In genomic region chr16:1510272-1510671, GRCh38 we compare ENCODE assay signal across 32 cellular contexts. TPM values are rescaled to one million over a fixed set of nuclear protein-coding genes. Genes with fewer than 3 reads are reported as not detected.
DNase-seq lines count a peak whose midpoint lies in the region; ATAC-seq and TF ChIP-seq lines count a peak whose summit lies in the region.
"Had no signal": no experiment of that assay in that cellular context is flagged by ENCODE, and none has a peak within 500 bp of the region (broad histone marks: within the 10 kb centered on the region; RNA-seq: fewer than 3 reads in every experiment).

No MANE protein-coding gene starts in this region.

- H3K27me3 ChIP-seq in heart left ventricle (no peaks in the 10 kb centered on the region), left ventricle myocardium inferior (ENCODE audit: low read depth) (no peaks in the 10 kb centered on the region), sigmoid colon (no peaks in the 10 kb centered on the region), uterus (no peaks in the 10 kb centered on the region), mesendoderm (ENCODE audit: insufficient read depth, low read length, poor library complexity) (no peaks in the 10 kb centered on the region)
- H3K27me3 ChIP-seq: suprapubic skin had no signal

- no peak overlapping the region for H2BK15ac ChIP-seq in mesendoderm (replicated peaks; ENCODE audit: low read depth)

- H3K79me2 ChIP-seq in mesendoderm (ENCODE audit: control insufficient read depth, insufficient read depth, low read length) = no peaks in the 10 kb centered on the region

- no peak overlapping the region for H3K18ac ChIP-seq in mesendoderm (ENCODE audit: low read length)

- H3K4me1 ChIP-seq in heart left ventricle (peaks cover 6 to 44% (median 24%) of the 10 kb centered on the region in 12 donors), left ventricle myocardium inferior (peaks cover 44% of the 10 kb centered on the region), sigmoid colon (peaks cover 0 to 7% (median 0%) of the 10 kb centered on the region in 4 donors), uterus (no peaks in the 10 kb centered on the region), mesendoderm (ENCODE audit: control insufficient read depth, low read depth, low read length) (no peaks in the 10 kb centered on the region)
- H3K4me1 ChIP-seq: suprapubic skin had no signal

- no peak overlapping the region for H3K4me3 ChIP-seq in heart left ventricle
- peak overlapping the region; percentile 46 for H3K4me3 ChIP-seq in left ventricle myocardium inferior
- no peak overlapping the region for H3K4me3 ChIP-seq in sigmoid colon
- no peak overlapping the region for H3K4me3 ChIP-seq in uterus
- no peak overlapping the region for H3K4me3 ChIP-seq in mesendoderm (ENCODE audit: low read length)
- H3K4me3 ChIP-seq: suprapubic skin had no signal

- H3K27ac ChIP-seq in heart left ventricle (peak overlapping the region; percentile 78 to 96 (median 86)), left ventricle myocardium inferior (replicated peaks) (peak overlapping the region; percentile 97), sigmoid colon (peak overlapping the region; percentile 23 to 68 (median 50)), uterus (peak overlapping the region; percentile 24 to 52), mesendoderm (ENCODE audit: low read depth, low read length) (no peak overlapping the region)
- H3K27ac ChIP-seq: suprapubic skin had no signal

- DNase-seq in heart left ventricle = no peak
- DNase-seq in cardiac septum (ENCODE audit: low spot score) = no peak
- no peak for DNase-seq in left ventricle myocardium inferior
- no peak for DNase-seq in sigmoid colon
- no peak for DNase-seq in uterus
- DNase-seq in mesendoderm = no peak
- no peak for DNase-seq in EL
- no peak for DNase-seq in hepatic stellate cell (ENCODE audit: low spot score)
- DNase-seq: activated CD4-positive, alpha-beta memory T cell treated with anti-CD3 and anti-CD28 coated beads, Interleukin-2, amount 10 ng/mL, durations not matched to agents 7 days and 5 days; activated CD4-positive, CD25-positive, alpha-beta regulatory T cell treated with anti-CD3 and anti-CD28 coated beads, Interleukin-2, amount 50 U/mL, for 72 hours; activated CD8-positive, alpha-beta memory T cell treated with anti-CD3 and anti-CD28 coated beads, Interleukin-2, amount 50 U/mL, for 48 hours; glutamatergic neuron; kidney glomerular epithelial cell; naive thymus-derived CD4-positive, alpha-beta T cell; NCI-H1048; NCI-H1694 treated with DMSO at 0.1 percent for 48 hours; retina; RPMI8226; SK-N-SH; stimulated activated CD4-positive, alpha-beta T cell treated with anti-CD3 and anti-CD28 coated beads, Interleukin-4, amount 100 ng/mL, for 1 hour had no signal

- TF ChIP-seq EP300 in sigmoid colon (IDR thresholded peaks at IDR 0.05) = no peak

- TF ChIP-seq CTCF in heart left ventricle (IDR thresholded peaks at IDR 0.05) (no peak), left ventricle myocardium inferior (IDR thresholded peaks at IDR 0.05; ENCODE audit: borderline replicate concordance) (no peak), sigmoid colon (IDR thresholded peaks at IDR 0.05) (no peak), uterus (IDR thresholded peaks at IDR 0.05) (no peak)

- no peak overlapping the region for H3K56ac ChIP-seq in mesendoderm (ENCODE audit: low read length)

- no peak for TF ChIP-seq POLR2A in heart left ventricle (IDR thresholded peaks at IDR 0.05)
- no peak for TF ChIP-seq POLR2A in sigmoid colon (IDR thresholded peaks at IDR 0.05)
- no peak for TF ChIP-seq POLR2A in uterus (IDR thresholded peaks at IDR 0.05)

- 60 to 74% (median 65%) methylated on average over 10 of the region's 10 CpGs for WGBS in heart left ventricle, 4 donors
- WGBS in sigmoid colon, 2 donors = 92% methylated on average over 10 of the region's 10 CpGs
- WGBS in mesendoderm (ENCODE audit: extremely low coverage, insufficient coverage, low lambda C conversion rate) = no CpG with 5 or more reads among the region's 10 CpGs

- no peak overlapping the region for H2AK5ac ChIP-seq in mesendoderm (ENCODE audit: low read length)

- no peak overlapping the region for H2BK5ac ChIP-seq in mesendoderm (ENCODE audit: low read length)

- H3K4me2 ChIP-seq in mesendoderm (ENCODE audit: low read length) = no peak overlapping the region
- H3K4me2 ChIP-seq: SK-N-SH had no signal

- no peak overlapping the region for H3K9ac ChIP-seq in mesendoderm (ENCODE audit: low read length)
- H3K9ac ChIP-seq: SK-N-SH had no signal

- peaks cover 0 to 36% (median 10%) of the 10 kb centered on the region in 9 donors for H3K36me3 ChIP-seq in heart left ventricle
- peaks cover 23% of the 10 kb centered on the region for H3K36me3 ChIP-seq in left ventricle myocardium inferior
- H3K36me3 ChIP-seq in sigmoid colon = peaks cover 0 to 55% (median 4%) of the 10 kb centered on the region in 4 donors
- H3K36me3 ChIP-seq in uterus = no peaks in the 10 kb centered on the region
- H3K36me3 ChIP-seq in mesendoderm (ENCODE audit: control insufficient read depth, insufficient read depth, low read length) = no peaks in the 10 kb centered on the region

- H3K79me1 ChIP-seq in mesendoderm (ENCODE audit: low read length) = no peaks in the 10 kb centered on the region

- no peak overlapping the region for H4K8ac ChIP-seq in mesendoderm (ENCODE audit: low read depth, low read length)

- H3K23ac ChIP-seq in mesendoderm (ENCODE audit: low read length) = no peak overlapping the region

- peak in 2 of 4 donors; percentile 5 to 33 for ATAC-seq in heart left ventricle
- ATAC-seq: CD8-positive, alpha-beta T cell; naive thymus-derived CD4-positive, alpha-beta T cell; stimulated activated effector memory CD8-positive, alpha-beta T cell treated with anti-CD3 and anti-CD28 coated beads, Interleukin-12 subunit alpha, Interleukin-12 subunit beta, amount 100 ng/mL, for 72 hours had no signal

- no peak overlapping the region for H4K5ac ChIP-seq in mesendoderm (ENCODE audit: low read length)

- intact Hi-C loops in heart left ventricle (cut with DNase I) (no loop called here), cardiac septum (cut with DNase I) (loop anchor here (2.0 kb wide), 1 partner anchor 23 kb away; the partner anchor contains the start of gene TMEM204), left ventricle myocardium inferior (cut with micrococcal nuclease) (no loop called here), sigmoid colon (cut with DNase I) (no loop called here), uterus (cut with DNase I; ENCODE audit: low total_unique reads) (no loop called here)

- no peak overlapping the region for H3K4ac ChIP-seq in mesendoderm (ENCODE audit: low read depth, low read length)

- H3K9me3 ChIP-seq in heart left ventricle = peaks cover 0 to 15% (median 3%) of the 10 kb centered on the region in 12 donors
- H3K9me3 ChIP-seq in left ventricle myocardium inferior (replicated peaks) = peaks cover 12% of the 10 kb centered on the region
- H3K9me3 ChIP-seq in sigmoid colon = no peaks in the 10 kb centered on the region
- peaks cover 0 to 14% of the 10 kb centered on the region in 2 donors for H3K9me3 ChIP-seq in uterus
- H3K9me3 ChIP-seq: SK-N-SH, suprapubic skin had no signal

- no peak overlapping the region for H2BK120ac ChIP-seq in mesendoderm (ENCODE audit: low read depth, low read length)

RNA-seq across cellular contexts. Expression of gene TELO2, which starts 17.1 kb away (rescaled TPM):
- total RNA-seq in heart left ventricle (10 to 100 TPM; 11.8 to 29.6 (median 16.7) TPM), cardiac septum (17.7 TPM), left ventricle myocardium inferior (17.7 TPM), sigmoid colon (10 to 100 TPM; 12.5 to 31.3 (median 18.1) TPM), uterus (10 to 100 TPM in 3 of 4 donors, 1 to 10 TPM in 1; 4.9 to 59.1 (median 39.0) TPM)
- polyA plus RNA-seq in heart left ventricle (10 to 100 TPM; 22.7 to 27.0 TPM), sigmoid colon (10 to 100 TPM; 10.4 to 60.3 (median 12.0) TPM)
- 31.2 TPM for polyA plus RNA-seq in mesendoderm (2013, experiment 1 of 2)
- 31.3 TPM for polyA plus RNA-seq in mesendoderm (2013, experiment 2 of 2)

RNA-seq across cellular contexts. Expression of gene PTX4, which starts 21.5 kb away (rescaled TPM):
- total RNA-seq in heart left ventricle (under 1 TPM in 2 of 9 donors, not detected in 7; 0.20 to 0.23 TPM), cardiac septum (not detected), left ventricle myocardium inferior (not detected), sigmoid colon (not detected), uterus (under 1 TPM in 2 of 4 donors, not detected in 2; 0.28 to 0.52 TPM)
- polyA plus RNA-seq in heart left ventricle (under 1 TPM in 1 of 2 donors, not detected in 1; 0.04 TPM), sigmoid colon (not detected)
- 0.03 TPM for polyA plus RNA-seq in mesendoderm (2013, experiment 1 of 2)
- polyA plus RNA-seq in mesendoderm (2013, experiment 2 of 2) = 0.04 TPM
- total RNA-seq: A172; activated CD4-positive, alpha-beta memory T cell treated with anti-CD3 and anti-CD28 coated beads, Interleukin-2, amount 10 ng/mL, durations not matched to agents 7 days and 5 days; activated naive CD4-positive, alpha-beta T cell treated with anti-CD3 and anti-CD28 coated beads, Interleukin-2, amount 50 U/mL, for 72 hours; activated T-helper 2 cell treated with anti-CD3 and anti-CD28 coated beads, Interferon-gamma antibody, Interleukin-2, Interleukin-4, amounts not matched to agents 10 μg/mL and 5 μg/mL and 100 μg/mL, durations not matched to agents 14 hours and 24 hours and 36 hours; astrocyte; CD8-positive, alpha-beta T cell; H7; mesothelial cell of epicardium; osteocyte; suprapubic skin had no signal
- polyA plus RNA-seq: IgD-negative memory B cell; naive thymus-derived CD4-positive, alpha-beta T cell; SK-N-SH had no signal

RNA-seq across cellular contexts. Expression of gene TMEM204, which starts 23.2 kb away (rescaled TPM):
- 10 to 100 TPM; 14.0 to 64.2 (median 19.5) TPM for total RNA-seq in heart left ventricle
- polyA plus RNA-seq in heart left ventricle = 10 to 100 TPM; 29.0 to 37.4 TPM
- 19.8 TPM for total RNA-seq in cardiac septum
- 27.1 TPM for total RNA-seq in left ventricle myocardium inferior
- 10 to 100 TPM; 38.0 to 46.0 (median 42.3) TPM for total RNA-seq in sigmoid colon
- polyA plus RNA-seq in sigmoid colon = 10 to 100 TPM in 2 of 3 donors, 1 to 10 TPM in 1; 2.5 to 16.2 (median 15.7) TPM
- total RNA-seq in uterus = 10 to 100 TPM; 24.8 to 45.3 (median 39.3) TPM
- polyA plus RNA-seq in mesendoderm (2013, experiment 1 of 2) = 0.07 TPM
- 0.04 TPM for polyA plus RNA-seq in mesendoderm (2013, experiment 2 of 2)
- total RNA-seq: A172, astrocyte, NCI-H460 had no signal

RNA-seq across cellular contexts. Expression of gene CLCN7, which starts 35.4 kb away (rescaled TPM):
- total RNA-seq in heart left ventricle (10 to 100 TPM; 30.3 to 70.8 (median 33.6) TPM), cardiac septum (39.8 TPM), left ventricle myocardium inferior (45.3 TPM), sigmoid colon (10 to 100 TPM; 31.0 to 78.7 (median 42.2) TPM), uterus (100 to 1,000 TPM in 1 of 4 donors, 10 to 100 TPM in 3; 21.5 to 145 (median 57.2) TPM)
- polyA plus RNA-seq in heart left ventricle (10 to 100 TPM; 32.7 to 41.5 TPM), sigmoid colon (10 to 100 TPM in 1 of 3 donors, 1 to 10 TPM in 2; 4.2 to 55.4 (median 5.5) TPM)
- polyA plus RNA-seq in mesendoderm (2013, experiment 1 of 2) = 26.8 TPM
- 28.0 TPM for polyA plus RNA-seq in mesendoderm (2013, experiment 2 of 2)
